ENCODE assay signal across 19 cellular contexts in genomic region chrX:41599507-41599906, GRCh38.
"Had no signal": no experiment of that assay in that cellular context is flagged by ENCODE, and none has a peak within 500 bp of the region (broad histone marks: within the 10 kb centered on the region; RNA-seq: fewer than 3 reads in every experiment).

No MANE protein-coding gene starts in this region.

- H3K9me3 Mint-ChIP-seq: activated CD4-positive, alpha-beta T cell treated with anti-CD3 and anti-CD28 coated beads, Interleukin-2, amount 10 ng/mL, durations not matched to agents 24 days and 14 days; activated naive CD8-positive, alpha-beta T cell treated with anti-CD3 and anti-CD28 coated beads for 36 hours; activated T-helper 1 cell treated with anti-CD3 and anti-CD28 coated beads, Interleukin-12 subunit alpha, Interleukin-12 subunit beta, Interleukin-2, Interleukin-4 antibody, amounts not matched to agents 30 ng/mL and 10 ng/mL and 1 ng/mL, durations not matched to agents 14 hours and 24 hours and 36 hours; dendritic cell treated with granulocyte-macrophage colony-stimulating factor and Interleukin-4, amounts not matched to agents 40 ng/mL and 50 ng/mL, for 4 days had no signal

- DNase-seq: activated B cell treated with CpG ODN at 0.5 μM for 24 hours; activated CD4-positive, alpha-beta T cell treated with anti-CD3 and anti-CD28 coated beads, Interleukin-2, amount 10 ng/mL, durations not matched to agents 24 days and 14 days; activated CD8-positive, alpha-beta memory T cell treated with anti-CD3 and anti-CD28 coated beads, Interleukin-2, amount 50 U/mL, for 48 hours; activated naive CD8-positive, alpha-beta T cell treated with anti-CD3 and anti-CD28 coated beads for 36 hours; cerebellar nuclear complex; heart right ventricle; left cardiac atrium; pancreas; stimulated activated CD4-positive, alpha-beta T cell treated with anti-CD3 and anti-CD28 coated beads, Interleukin-15, amount 100 ng/mL, for 24 hours; stimulated activated CD4-positive, alpha-beta T cell treated with anti-CD3 and anti-CD28 coated beads, Interleukin-4, amount 100 ng/mL, for 24 hours; stimulated activated naive CD4-positive, alpha-beta T cell; SW 1271; uterus had no signal

- H3K4me3 ChIP-seq: heart right ventricle, neural progenitor cell, pancreas, tibial nerve, uterus had no signal

- H3K27me3 Mint-ChIP-seq: activated B cell treated with CpG ODN at 0.5 μM for 24 hours; activated CD4-positive, alpha-beta T cell treated with anti-CD3 and anti-CD28 coated beads, Interleukin-2, amount 10 ng/mL, durations not matched to agents 24 days and 14 days; activated naive CD8-positive, alpha-beta T cell treated with anti-CD3 and anti-CD28 coated beads for 36 hours; dendritic cell treated with granulocyte-macrophage colony-stimulating factor and Interleukin-4, amounts not matched to agents 40 ng/mL and 50 ng/mL, for 4 days had no signal

- ATAC-seq: left cardiac atrium, pancreas had no signal

- H3K4me1 Mint-ChIP-seq: neural progenitor cell had no signal

- FAIRE-seq: frontal cortex, TTC549 had no signal

- H3K4me3 Mint-ChIP-seq: activated B cell treated with CpG ODN at 0.5 μM for 24 hours; activated CD4-positive, alpha-beta T cell treated with anti-CD3 and anti-CD28 coated beads, Interleukin-2, amount 10 ng/mL, durations not matched to agents 24 days and 14 days; activated naive CD8-positive, alpha-beta T cell treated with anti-CD3 and anti-CD28 coated beads for 36 hours; activated T-helper 1 cell treated with anti-CD3 and anti-CD28 coated beads, Interleukin-12 subunit alpha, Interleukin-12 subunit beta, Interleukin-2, Interleukin-4 antibody, amounts not matched to agents 30 ng/mL and 10 ng/mL and 1 ng/mL, durations not matched to agents 14 hours and 24 hours and 36 hours; dendritic cell treated with granulocyte-macrophage colony-stimulating factor and Interleukin-4, amounts not matched to agents 40 ng/mL and 50 ng/mL, for 4 days; neural progenitor cell had no signal

- H3K27ac Mint-ChIP-seq: activated B cell treated with CpG ODN at 0.5 μM for 24 hours; activated CD4-positive, alpha-beta T cell treated with anti-CD3 and anti-CD28 coated beads, Interleukin-2, amount 10 ng/mL, durations not matched to agents 24 days and 14 days; activated naive CD8-positive, alpha-beta T cell treated with anti-CD3 and anti-CD28 coated beads for 36 hours; activated T-helper 1 cell treated with anti-CD3 and anti-CD28 coated beads, Interleukin-12 subunit alpha, Interleukin-12 subunit beta, Interleukin-2, Interleukin-4 antibody, amounts not matched to agents 30 ng/mL and 10 ng/mL and 1 ng/mL, durations not matched to agents 14 hours and 24 hours and 36 hours; dendritic cell treated with granulocyte-macrophage colony-stimulating factor and Interleukin-4, amounts not matched to agents 40 ng/mL and 50 ng/mL, for 4 days; neural progenitor cell had no signal
